Comparison of ENCODE assay signal across 21 cellular contexts in the genomic region with DNA sequence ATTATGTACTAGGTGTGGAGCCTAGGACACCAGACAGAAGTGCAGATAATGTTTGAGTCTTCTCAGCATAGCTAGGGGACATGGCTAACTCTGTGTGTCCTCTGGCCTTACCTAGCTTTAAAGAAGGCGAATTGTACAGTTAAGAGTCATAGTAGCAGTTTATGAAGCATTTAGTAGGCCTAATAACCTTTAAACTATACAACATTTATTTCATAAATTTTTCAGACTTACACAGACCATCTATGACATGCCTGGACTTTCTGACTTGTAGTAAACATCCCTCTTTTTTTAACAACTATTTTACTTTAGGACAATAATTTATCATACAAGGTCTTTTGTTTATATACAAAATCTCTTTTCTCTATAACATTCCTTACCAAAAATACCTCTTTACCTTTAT. TPM values are rescaled to one million over a fixed set of nuclear protein-coding genes. Genes with fewer than 3 reads are reported as not detected.
"Had no signal": no experiment of that assay in that cellular context is flagged by ENCODE, and none has a peak within 500 bp of the region (broad histone marks: within the 10 kb centered on the region; RNA-seq: fewer than 3 reads in every experiment).

No MANE protein-coding gene starts in this region.

- H3K27ac Mint-ChIP-seq: activated naive CD4-positive, alpha-beta T cell treated with anti-CD3 and anti-CD28 coated beads, Interleukin-2, amount 50 U/mL, for 24 hours; activated T-cell treated with anti-CD3 and anti-CD28 coated beads, Interleukin-2, amount 50 U/mL, for 72 hours; dendritic cell treated with granulocyte-macrophage colony-stimulating factor and Interleukin-4, amounts not matched to agents 40 ng/mL and 50 ng/mL, for 4 days; mesothelial cell of epicardium; natural killer cell treated with Interleukin-12 subunit alpha and Interleukin-12 subunit beta and Interleukin-15 and Interleukin-18, amount 100 ng/mL, for 72 hours; stimulated activated naive B cell treated with anti-CD40 and anti-IgM and Interleukin-4, amounts not matched to agents 10 μg/mL and 1 μg/mL and 100 μg/mL, for 72 hours had no signal

- H3K9me3 Mint-ChIP-seq: activated naive CD4-positive, alpha-beta T cell treated with anti-CD3 and anti-CD28 coated beads, Interleukin-2, amount 50 U/mL, for 24 hours; natural killer cell treated with Interleukin-12 subunit alpha and Interleukin-12 subunit beta and Interleukin-15 and Interleukin-18, amount 100 ng/mL, for 72 hours had no signal

- H2AFZ ChIP-seq: hepatocyte had no signal

- H3K79me2 ChIP-seq: hepatocyte had no signal

- H3K36me3 ChIP-seq: cardiac muscle cell, lower lobe of right lung, spleen, upper lobe of right lung, WERI-Rb-1 had no signal

- ATAC-seq: activated T-cell treated with anti-CD3 and anti-CD28 coated beads, Interleukin-2, amount 50 U/mL, for 72 hours; lower lobe of right lung; natural killer cell treated with Interleukin-12 subunit alpha and Interleukin-12 subunit beta and Interleukin-15 and Interleukin-18, amount 100 ng/mL, for 72 hours; stimulated activated naive B cell treated with anti-CD40 and anti-IgM and Interleukin-4, amounts not matched to agents 10 μg/mL and 1 μg/mL and 100 μg/mL, for 72 hours; upper lobe of right lung had no signal

- H3K4me3 ChIP-seq: cardiac muscle cell, hepatocyte, lower lobe of right lung, spleen, upper lobe of right lung had no signal

- H3K4me3 Mint-ChIP-seq: activated naive CD4-positive, alpha-beta T cell treated with anti-CD3 and anti-CD28 coated beads, Interleukin-2, amount 50 U/mL, for 24 hours; activated T-cell treated with anti-CD3 and anti-CD28 coated beads, Interleukin-2, amount 50 U/mL, for 72 hours; dendritic cell treated with granulocyte-macrophage colony-stimulating factor and Interleukin-4, amounts not matched to agents 40 ng/mL and 50 ng/mL, for 4 days; mesothelial cell of epicardium; natural killer cell treated with Interleukin-12 subunit alpha and Interleukin-12 subunit beta and Interleukin-15 and Interleukin-18, amount 100 ng/mL, for 72 hours; stimulated activated naive B cell treated with anti-CD40 and anti-IgM and Interleukin-4, amounts not matched to agents 10 μg/mL and 1 μg/mL and 100 μg/mL, for 72 hours had no signal

- H3K4me2 ChIP-seq: hepatocyte had no signal

- H3K27ac ChIP-seq: cardiac muscle cell, hepatocyte, lower lobe of right lung, spleen, upper lobe of right lung, WERI-Rb-1 had no signal

- DNase-seq: activated CD4-positive, alpha-beta T cell treated with anti-CD3 and anti-CD28 coated beads for 1 hour; activated effector memory CD4-positive, alpha-beta T cell treated with anti-CD3 and anti-CD28 coated beads, Interleukin-2, amount 50 U/mL, for 16 hours; activated T-cell treated with anti-CD3 and anti-CD28 coated beads, Interleukin-2, amount 50 U/mL, for 72 hours; effector memory CD4-positive, alpha-beta T cell; islet precursor cell; lower lobe of right lung; nucleus accumbens; spleen; stimulated activated CD4-positive, alpha-beta T cell treated with anti-CD3 and anti-CD28 coated beads, Interleukin-4, amount 100 ng/mL, for 4 hours; stimulated activated naive B cell treated with anti-CD40 and anti-IgM and Interleukin-4, amounts not matched to agents 10 μg/mL and 1 μg/mL and 100 μg/mL, for 72 hours; upper lobe of right lung; WERI-Rb-1 had no signal

- H3K36me3 Mint-ChIP-seq: stimulated activated naive B cell treated with anti-CD40 and anti-IgM and Interleukin-4, amounts not matched to agents 10 μg/mL and 1 μg/mL and 100 μg/mL, for 72 hours had no signal

- H3K9me3 ChIP-seq: lower lobe of right lung had no signal

- H3K4me1 Mint-ChIP-seq: activated naive CD4-positive, alpha-beta T cell treated with anti-CD3 and anti-CD28 coated beads, Interleukin-2, amount 50 U/mL, for 24 hours; mesothelial cell of epicardium; stimulated activated naive B cell treated with anti-CD40 and anti-IgM and Interleukin-4, amounts not matched to agents 10 μg/mL and 1 μg/mL and 100 μg/mL, for 72 hours had no signal

- H3K4me1 ChIP-seq: lower lobe of right lung, spleen, upper lobe of right lung had no signal

- H3K27me3 ChIP-seq: cardiac muscle cell, hepatocyte, spleen, upper lobe of right lung had no signal

RNA-seq across cellular contexts. Expression of a gene that starts 37.4 kb away (rescaled TPM):
- total RNA-seq: activated CD8-positive, alpha-beta memory T cell treated with anti-CD3 and anti-CD28 coated beads for 36 hours; activated T-cell treated with anti-CD3 and anti-CD28 coated beads, Interleukin-2, amount 50 U/mL, for 72 hours; chondrocyte; fibroblast of villous mesenchyme; lower lobe of right lung; mesothelial cell of epicardium; natural killer cell treated with Interleukin-12 subunit alpha and Interleukin-12 subunit beta and Interleukin-15 and Interleukin-18, amount 100 ng/mL, for 72 hours; upper lobe of right lung had no signal
- polyA plus RNA-seq: cardiac muscle cell had no signal
